10 cellular contexts compared by ENCODE assay signal in genomic region chr10:26448292-26448691, GRCh38. TPM values are rescaled to one million over a fixed set of nuclear protein-coding genes. Genes with fewer than 3 reads are reported as not detected.
DNase-seq lines count a peak whose midpoint lies in the region; ATAC-seq and TF ChIP-seq lines count a peak whose summit lies in the region.
"Had no signal": no experiment of that assay in that cellular context is flagged by ENCODE, and none has a peak within 500 bp of the region (broad histone marks: within the 10 kb centered on the region; RNA-seq: fewer than 3 reads in every experiment).

No MANE protein-coding gene starts in this region.

- H3K79me2 ChIP-seq in DND-41 (ENCODE audit: insufficient read depth, low read length): peaks cover 87% of the 10 kb centered on the region

- peak overlapping the region; percentile 98 for H3K27ac ChIP-seq in DND-41 (ENCODE audit: low read length)
- no peak overlapping the region for H3K27ac ChIP-seq in left ventricle myocardium inferior (replicated peaks)
- H3K27ac ChIP-seq in coronary artery: no peak overlapping the region

- peak overlapping the region in 1 of 2 experiments; percentile 32; a peak in 2 of 4 replicates for H3K4me3 ChIP-seq in DND-41 (ENCODE audit: low read depth in 1 of 2, low read length in 2 of 2)
- H3K4me3 ChIP-seq in left ventricle myocardium inferior: no peak overlapping the region
- H3K4me3 ChIP-seq in coronary artery: no peak overlapping the region

- H2AFZ ChIP-seq in DND-41 (ENCODE audit: low read depth, low read length): no peak overlapping the region

- H3K27ac Mint-ChIP-seq in activated T-helper 17 cell treated with anti-CD3 and anti-CD28 coated beads, Interleukin-2, amount 50 U/mL, for 72 hours: peak overlapping the region; percentile 97

- H3K27me3 ChIP-seq in DND-41 (ENCODE audit: insufficient read depth, low read length, poor library complexity): no peaks in the 10 kb centered on the region
- H3K27me3 ChIP-seq in left ventricle myocardium inferior (ENCODE audit: low read depth): no peaks in the 10 kb centered on the region

- H3K9me3 ChIP-seq in DND-41 (ENCODE audit: insufficient read depth, low read length, severe bottlenecking) (no peaks in the 10 kb centered on the region), left ventricle myocardium inferior (replicated peaks) (no peaks in the 10 kb centered on the region)

- H4K20me1 ChIP-seq in DND-41 (ENCODE audit: insufficient read depth, low read length): peaks cover 3% of the 10 kb centered on the region

- DNase-seq in DND-41: no peak
- DNase-seq in left ventricle myocardium inferior: no peak
- DNase-seq in GM10266 (ENCODE audit: extremely low spot score): no peak
- DNase-seq in left lobe of liver (ENCODE audit: low spot score): no peak
- no peak for DNase-seq in coronary artery (ENCODE audit: low spot score)
- DNase-seq: DMS153, OCI-M1 had no signal

- H3K4me1 Mint-ChIP-seq in activated T-helper 17 cell treated with anti-CD3 and anti-CD28 coated beads, Interleukin-2, amount 50 U/mL, for 72 hours: peaks cover 59% of the 10 kb centered on the region

- TF ChIP-seq CTCF in DND-41 (IDR thresholded peaks at IDR 0.05; ENCODE audit: borderline replicate concordance, extremely low read depth, low read length, poor library complexity, severe bottlenecking) (peak; percentile 25), left ventricle myocardium inferior (IDR thresholded peaks at IDR 0.05; ENCODE audit: borderline replicate concordance) (no peak), GM10266 (IDR thresholded peaks at IDR 0.05; ENCODE audit: control insufficient read depth, insufficient read depth, low read depth, missing control alignments) (no peak), coronary artery (IDR thresholded peaks at IDR 0.05) (no peak)

- peak overlapping the region; percentile 83 for H3K4me3 Mint-ChIP-seq in activated T-helper 17 cell treated with anti-CD3 and anti-CD28 coated beads, Interleukin-2, amount 50 U/mL, for 72 hours

- H3K4me2 ChIP-seq in DND-41 (ENCODE audit: insufficient read depth, low read length): peak overlapping the region; percentile 54

- H3K36me3 ChIP-seq in DND-41 (ENCODE audit: insufficient read depth, low read length) (peaks cover 52% of the 10 kb centered on the region), left ventricle myocardium inferior (no peaks in the 10 kb centered on the region)

- no peaks in the 10 kb centered on the region for H3K27me3 Mint-ChIP-seq in activated T-helper 17 cell treated with anti-CD3 and anti-CD28 coated beads, Interleukin-2, amount 50 U/mL, for 72 hours

- intact Hi-C loops in left ventricle myocardium inferior (cut with micrococcal nuclease): no loop called here

- H3K4me1 ChIP-seq in DND-41 (ENCODE audit: insufficient read depth, low read length) (peaks cover 77% of the 10 kb centered on the region), left ventricle myocardium inferior (no peaks in the 10 kb centered on the region)

- peak overlapping the region; percentile 64 for H3K9ac ChIP-seq in DND-41 (ENCODE audit: low read depth, low read length)

- peaks cover 4% of the 10 kb centered on the region for H3K9me3 Mint-ChIP-seq in activated T-helper 17 cell treated with anti-CD3 and anti-CD28 coated beads, Interleukin-2, amount 50 U/mL, for 72 hours

- peak; percentile 10 for ATAC-seq in DND-41 (ENCODE audit: insufficient read depth, low read depth)
- ATAC-seq in GM19351 (IDR thresholded peaks at IDR 0.05; ENCODE audit: unreplicated experiment): peak; percentile 47
- ATAC-seq in HG03095 (IDR thresholded peaks at IDR 0.05; ENCODE audit: unreplicated experiment): peak; percentile 30
- ATAC-seq in activated T-helper 17 cell treated with anti-CD3 and anti-CD28 coated beads, Interleukin-2, amount 50 U/mL, for 72 hours (replicated peaks): peak; percentile 1
- ATAC-seq in left lobe of liver: no peak

- H3K36me3 Mint-ChIP-seq in activated T-helper 17 cell treated with anti-CD3 and anti-CD28 coated beads, Interleukin-2, amount 50 U/mL, for 72 hours (ENCODE audit: low read depth): peaks cover 77% of the 10 kb centered on the region

RNA-seq across cellular contexts. Expression of gene APBB1IP, which starts 10.2 kb away (rescaled TPM):
- total RNA-seq in activated T-helper 17 cell treated with anti-CD3 and anti-CD28 coated beads, Interleukin-2, amount 50 U/mL, for 72 hours: 10 to 100 TPM; 46.5 to 50.4 TPM
- 2.6 TPM for total RNA-seq in left ventricle myocardium inferior
- 16.1 TPM for total RNA-seq in left lobe of liver
